ENCODE assay signal across 21 cellular contexts in the genomic region with DNA sequence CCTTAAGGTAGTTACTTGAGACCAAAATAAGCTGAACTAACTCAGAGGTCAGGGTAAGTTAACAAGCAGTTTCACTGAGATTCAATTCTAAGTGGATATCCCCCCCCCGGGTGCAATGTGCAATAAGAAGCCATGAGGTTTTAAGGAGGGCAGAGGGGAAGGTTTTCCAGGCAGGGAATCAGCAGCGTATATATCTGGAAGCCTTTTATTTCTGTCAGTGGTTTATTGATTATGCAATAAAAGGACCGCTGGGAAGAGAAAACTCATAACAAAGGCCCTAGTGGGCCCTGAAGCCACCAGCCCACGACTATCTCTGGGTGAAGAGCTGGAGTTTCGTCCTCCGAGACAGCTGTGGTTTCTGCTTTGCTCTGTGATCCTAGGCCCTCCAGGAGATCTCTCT. TPM values are rescaled to one million over a fixed set of nuclear protein-coding genes. Genes with fewer than 3 reads are reported as not detected.
DNase-seq lines count a peak whose midpoint lies in the region; ATAC-seq, FAIRE-seq and TF ChIP-seq lines count a peak whose summit lies in the region.
"Had no signal": no experiment of that assay in that cellular context is flagged by ENCODE, and none has a peak within 500 bp of the region (broad histone marks: within the 10 kb centered on the region; RNA-seq: fewer than 3 reads in every experiment).

No MANE protein-coding gene starts in this region.

- POLR2A ChIA-PET in HCT116 (lab: Charles Lee) (no interaction called here), K562 (lab: Yijun Ruan, JAX) (interaction anchor here (0.7 to 0.9 kb wide), 2 partner anchors 26 to 117 kb away, joined by 3 read pairs; no protein-coding TSS in a partner anchor)

- H3K4me2 ChIP-seq in HCT116 (ENCODE audit: low read length), result no peak overlapping the region
- H3K4me2 ChIP-seq in K562 (ENCODE audit: insufficient read depth, low read length), result no peak overlapping the region

- no peaks in the 10 kb centered on the region for H3K9me2 ChIP-seq in HCT116 (ENCODE audit: insufficient read depth)

- RAD21 ChIA-PET in HCT116 (lab: Charles Lee; ENCODE audit: low non-redundant PET in 1 of 2, low total read pairs in 2 of 2, uncharacterized antibody in 2 of 2, unreplicated experiment in 2 of 2), result no interaction called here

- no peaks in the 10 kb centered on the region for H3K9me1 ChIP-seq in K562 (ENCODE audit: control insufficient read depth, insufficient read depth, low read length)

- no peak for FAIRE-seq in K562 (lab: Jason Lieb, UNC)
- FAIRE-seq: astrocyte, GM18507 had no signal

- H3K9me3 ChIP-seq in HCT116 (ENCODE audit: control insufficient read depth in 1 of 2, insufficient read depth in 1 of 2, low read depth in 1 of 2, low read length in 2 of 2), result no peaks in the 10 kb centered on the region
- H3K9me3 ChIP-seq in K562 (replicated peaks; ENCODE audit: control insufficient read depth, insufficient read depth, low read depth, low read length), result no peaks in the 10 kb centered on the region
- H3K9me3 ChIP-seq: testis had no signal

- ATAC-seq in HCT116 (peak; percentile 10; the same call in 1 of the 2 replicates), K562 (no peak), GM21423 (IDR thresholded peaks at IDR 0.05; ENCODE audit: unreplicated experiment) (no peak)
- ATAC-seq: left ventricle myocardium superior; stimulated activated memory B cell treated with anti-CD40 and anti-IgM and Interleukin-4, amounts not matched to agents 10 μg/mL and 1 μg/mL and 100 μg/mL, for 72 hours had no signal

- H3K27ac ChIP-seq in HCT116 (ENCODE audit: low read depth, low read length), result no peak overlapping the region
- H3K27ac ChIP-seq in K562 (ENCODE audit: extremely low read depth, low read depth, low read length), result no peak overlapping the region
- H3K27ac ChIP-seq: epithelial cell of prostate, skin epidermis, testis had no signal

- no peak for TF ChIP-seq CTCF in HCT116 (IDR thresholded peaks at IDR 0.05 in 2 of 3, conservative IDR thresholded peaks at IDR 0.05 in 1 of 3; ENCODE audit: borderline replicate concordance in 1 of 3, insufficient read depth in 1 of 3, low read depth in 2 of 3, low read length in 2 of 3)
- TF ChIP-seq CTCF in K562 (IDR thresholded peaks at IDR 0.05 in 2 of 3, conservative IDR thresholded peaks at IDR 0.05 in 1 of 3; ENCODE audit: insufficient read depth in 2 of 3, low read depth in 1 of 3, low read length in 3 of 3), result no peak
- no peak for TF ChIP-seq CTCF in GM13977 (IDR thresholded peaks at IDR 0.05; ENCODE audit: extremely low read depth, insufficient read depth, missing control alignments)

- no peaks in the 10 kb centered on the region for H3K27me3 ChIP-seq in HCT116 (ENCODE audit: insufficient read depth, low read length)
- H3K27me3 ChIP-seq in K562 (ENCODE audit: control insufficient read depth in 2 of 2, insufficient read depth in 2 of 2, low read length in 2 of 2), result peaks cover 5 to 9% of the 10 kb centered on the region in 2 experiments; a peak in 4 of 5 replicates
- H3K27me3 ChIP-seq: testis had no signal

- CTCF ChIA-PET in HCT116 (lab: Charles Lee) (interaction anchor here (0.9 to 1.9 kb wide), 2 partner anchors 17 to 22 kb away, joined by 5 read pairs; no protein-coding TSS in a partner anchor), K562 (lab: Yijun Ruan, JAX; ENCODE audit: low intra/inter-chr PET ratio) (interaction anchor here (1.1 kb wide), 1 partner anchor 76 kb away, joined by 3 read pairs; no protein-coding TSS in a partner anchor)

- in situ Hi-C loops in K562 (cut with MboI), result no loop called here
- in situ Hi-C loops in GM13977 (cut with MboI; ENCODE audit: low pct_unique_long_range_greater_than_20kb, low sequenced_read_pairs, unreplicated experiment), result no loop called here

- no peak for TF ChIP-seq EP300 in K562 (IDR thresholded peaks at IDR 0.05; ENCODE audit: low read length)

- H3K79me2 ChIP-seq in HCT116 (ENCODE audit: insufficient read depth, low read length) (no peaks in the 10 kb centered on the region), K562 (ENCODE audit: control insufficient read depth, insufficient read depth, low read length) (no peaks in the 10 kb centered on the region)

- DNase-seq in HCT116 (ENCODE audit: low read depth, low spot score), result no peak
- peak; percentile 67 for DNase-seq in NCI-H146 (lab: John Stamatoyannopoulos, UW)
- DNase-seq in K562 (ENCODE audit: extremely low read depth in 1 of 4, low spot score in 3 of 4), result no peak
- peak; percentile 4 for DNase-seq in posterior vena cava (ENCODE audit: low spot score)
- no peak for DNase-seq in GM13977 (ENCODE audit: low spot score)
- DNase-seq in NCI-H2196 treated with DMSO at 0.1 percent for 48 hours (lab: John Stamatoyannopoulos, UW; ENCODE audit: unreplicated experiment), result no peak
- DNase-seq: activated T-cell treated with anti-CD3 and anti-CD28 coated beads, Interleukin-2, amount 50 U/mL, for 48 hours; CD4-positive, alpha-beta T cell; foreskin melanocyte; hypothalamus; left ventricle myocardium superior; NCI-H1436; SIG-M5; stimulated activated CD4-positive, alpha-beta T cell treated with anti-CD3 and anti-CD28 coated beads, Interleukin-2, amount 100 ng/mL, for 24 hours; testis had no signal

- peaks cover 6 to 8% of the 10 kb centered on the region in 2 experiments; a peak in 2 of 4 replicates for H3K4me1 ChIP-seq in HCT116 (ENCODE audit: control insufficient read depth in 1 of 2, insufficient read depth in 2 of 2, low read length in 2 of 2)
- H3K4me1 ChIP-seq in K562 (replicated peaks in 1 of 2; ENCODE audit: control insufficient read depth in 2 of 2, insufficient read depth in 2 of 2, low read length in 2 of 2), result peaks cover 0 to 3% of the 10 kb centered on the region in 2 experiments; a peak in 2 of 5 replicates
- H3K4me1 ChIP-seq: testis had no signal

- H3K9ac ChIP-seq in HCT116 (ENCODE audit: low read length), result no peak overlapping the region
- no peak overlapping the region for H3K9ac ChIP-seq in K562 (ENCODE audit: insufficient read depth in 1 of 2, low read depth in 2 of 2, low read length in 2 of 2)

- H3K36me3 ChIP-seq in HCT116 (ENCODE audit: control insufficient read depth in 1 of 2, insufficient read depth in 2 of 2, low read length in 2 of 2) (no peaks in the 10 kb centered on the region), K562 (ENCODE audit: control insufficient read depth, insufficient read depth, low read length) (no peaks in the 10 kb centered on the region)

- WGBS in K562 (ENCODE audit: insufficient coverage, low coverage, missing lambda C conversion rate), result 28% methylated on average over 6 of the region's 6 CpGs

- H2AFZ ChIP-seq in HCT116 (ENCODE audit: low read depth, low read length, poor library complexity, severe bottlenecking) (no peak overlapping the region), K562 (ENCODE audit: low read depth, low read length) (no peak overlapping the region)

- H4K20me1 ChIP-seq in HCT116 (ENCODE audit: insufficient read depth), result no peaks in the 10 kb centered on the region
- no peaks in the 10 kb centered on the region for H4K20me1 ChIP-seq in K562 (replicated peaks; ENCODE audit: control insufficient read depth, insufficient read depth, low read length)

- BruUV-seq in HCT116 (replicated peaks; lab: Mats Ljungman, UMichigan) (no TSS peak), K562 (replicated peaks; lab: Mats Ljungman, UMichigan) (no TSS peak)

- H3K4me3 ChIP-seq in HCT116 (replicated peaks in 1 of 2; ENCODE audit: low read depth in 1 of 2, low read length in 2 of 2) (no peak overlapping the region), K562 (no peak overlapping the region)
- H3K4me3 ChIP-seq: skin epidermis, testis had no signal

- no peak for TF ChIP-seq RAD21 in HCT116 (IDR thresholded peaks at IDR 0.05; ENCODE audit: low read depth)
- TF ChIP-seq RAD21 in K562 (CRISPR knock-in tag; conservative IDR thresholded peaks at IDR 0.05 in 1 of 2, IDR thresholded peaks at IDR 0.05 in 1 of 2), result no peak

- no peak for TF ChIP-seq POLR2A in HCT116 (IDR thresholded peaks at IDR 0.05; ENCODE audit: borderline replicate concordance, extremely low read depth, insufficient read depth, insufficient read length)
- TF ChIP-seq POLR2A in K562 (conservative IDR thresholded peaks at IDR 0.05), result no peak

- intact Hi-C loops in HCT116 (cut with micrococcal nuclease) (no loop called here), K562 (cut with micrococcal nuclease) (no loop called here), posterior vena cava (cut with DNase I) (no loop called here)

TF ChIP-seq in HCT116, 20 proteins besides CTCF, POLR2A, EP300 and RAD21 (continues in another document):
- no peak for TF ChIP-seq POLR2AphosphoS5 (IDR thresholded peaks at IDR 0.05; ENCODE audit: low read depth, low read length)

TF ChIP-seq in K562, 482 proteins besides CTCF, POLR2A, EP300 and RAD21:
- TF ChIP-seq HDAC8 (tag; IDR thresholded peaks at IDR 0.05) (no peak), CEBPB (tag; IDR thresholded peaks at IDR 0.05) (0 out of 2 replicates have a peak, but pooled peaks have one; percentile 15), CEBPG (CRISPR knock-in tag; IDR thresholded peaks at IDR 0.05) (no peak), CEBPG (tag; conservative IDR thresholded peaks at IDR 0.05 in 1 of 2, IDR thresholded peaks at IDR 0.05 in 1 of 2) (peak; percentile 13 to 37; a peak in 2 of 4 replicates)

RNA-seq across cellular contexts. Expression of a gene that starts 53.1 kb away (rescaled TPM):
- total RNA-seq in HCT116 (2021; ENCODE audit: unreplicated experiment) (66.4 TPM), K562 (2014; rRNA removed) (87.7 and 103 TPM in 2 replicates), K562 (2014; rRNA removed; fragmentation: Illumina TruSeq; extraction: Trizol) (93.9 and 99.0 TPM in 2 replicates), K562 (2015; rRNA removed; fragmentation: Illumina TruSeq; extraction: Trizol) (101 and 103 TPM in 2 replicates), K562 (2021) (106 and 113 TPM in 2 replicates), posterior vena cava (10 to 100 TPM; 37.7 to 39.1 TPM)
- polyA plus RNA-seq in HCT116 (2012), result 32.0 and 41.5 TPM in 2 replicates
- 238 and 252 TPM in 2 replicates for total RNA-seq in K562 (2011; cell fraction: chromatin; rRNA removed; ENCODE audit: low replicate concordance)
- 123 and 132 TPM in 2 replicates for total RNA-seq in K562 (2011; cell fraction: nucleolus; rRNA removed)
- total RNA-seq in K562 (2011; cell fraction: nucleoplasm; rRNA removed), result 153 and 182 TPM in 2 replicates
- polyA plus RNA-seq in K562 (2011; rRNA removed) (44.0 and 44.4 TPM in 2 replicates), K562 (2014; fragmentation: Illumina TruSeq; extraction: Trizol) (152 and 164 TPM in 2 replicates), K562 (2014; fragmentation: Nextera tagmentation; extraction: Ambion mirVana) (10 to 100 TPM; 71.5 to 72.2 TPM), K562 (2014; rRNA removed) (70.6 and 88.0 TPM in 2 replicates)
- polyA plus RNA-seq in K562 (2011; cell fraction: cytosol; rRNA removed), result 23.4 and 35.2 TPM in 2 replicates
- 165 and 227 TPM in 2 replicates for polyA plus RNA-seq in K562 (2011; cell fraction: nucleus; rRNA removed)
- 58.1 and 83.7 TPM in 2 replicates for polyA plus RNA-seq in K562 (2012)
- polyA minus RNA-seq in K562 (2011; rRNA and poly(A)+ RNA removed), result 90.7 and 96.2 TPM in 2 replicates
- 36.2 and 42.9 TPM in 2 replicates for polyA minus RNA-seq in K562 (2011; cell fraction: cytosol; rRNA and poly(A)+ RNA removed)
- polyA minus RNA-seq in K562 (2011; cell fraction: nucleus; rRNA and poly(A)+ RNA removed), result 78.6 and 121 TPM in 2 replicates

Comparison
In these comparisons a context has a peak if more than half of its experiments do, and no peak if none do; other contexts are left out.
1. DNase-seq: peak in NCI-H146 (single experiment) and posterior vena cava (single experiment); none in HCT116 (single experiment), K562 (0 of 4), GM13977 (single experiment) and NCI-H2196 treated with DMSO at 0.1 percent for 48 hours (single experiment).